8 cellular contexts compared by ENCODE assay signal in genomic region chr16:2520784-2521577, GRCh38. TPM values are rescaled to one million over a fixed set of nuclear protein-coding genes. Genes with fewer than 3 reads are reported as not detected.
DNase-seq lines count a peak whose midpoint lies in the region; ATAC-seq and TF ChIP-seq lines count a peak whose summit lies in the region.

No MANE protein-coding gene starts in this region.

- H3K4me1 Mint-ChIP-seq in CD4-positive, alpha-beta memory T cell = peaks cover 35 to 61% (median 49%) of the 10 kb centered on the region in 4 donors
- H3K4me1 Mint-ChIP-seq in type B pancreatic cell (ENCODE audit: unreplicated experiment) = peaks cover 27% of the 10 kb centered on the region

- H3K36me3 Mint-ChIP-seq in CD4-positive, alpha-beta memory T cell = peaks cover 16 to 47% of the 10 kb centered on the region in 2 donors
- H3K36me3 Mint-ChIP-seq in type B pancreatic cell = peaks cover 8% of the 10 kb centered on the region

- CTCF ChIA-PET in CD4-positive, alpha-beta memory T cell (lab: Charles Lee; ENCODE audit: partially characterized antibody) = interaction anchor here (0.7 kb wide), 1 partner anchor 10 kb away, joined by 4 read pairs; the partner anchor contains the start of gene CEMP1

- H3K9me3 Mint-ChIP-seq in CD4-positive, alpha-beta memory T cell = peaks cover 0 to 8% (median 0%) of the 10 kb centered on the region in 8 donors
- H3K9me3 Mint-ChIP-seq in type B pancreatic cell = no peaks in the 10 kb centered on the region

- POLR2A ChIA-PET in CD4-positive, alpha-beta memory T cell (lab: Charles Lee; ENCODE audit: partially characterized antibody) = interaction anchor here (0.7 to 7.0 kb wide), 11 partner anchors 8 to 1212 kb away, joined by 3 to 170 read pairs (median 5); partner anchors contain the start of genes CEMP1, ELOB, PDPK1 and RPS2

- H3K27me3 ChIP-seq in CD4-positive, alpha-beta memory T cell (ENCODE audit: insufficient read depth, low read length) = no peaks in the 10 kb centered on the region
- H3K27me3 ChIP-seq in effector memory CD4-positive, alpha-beta T cell (replicated peaks; ENCODE audit: control insufficient read depth, insufficient read depth, low read length, poor library complexity, severe bottlenecking) = no peaks in the 10 kb centered on the region

- H3K27me3 Mint-ChIP-seq in CD4-positive, alpha-beta memory T cell = peaks cover 0 to 1% of the 10 kb centered on the region in 2 donors
- no peaks in the 10 kb centered on the region for H3K27me3 Mint-ChIP-seq in type B pancreatic cell

- peak overlapping the region; percentile 36 to 60 for H3K4me3 ChIP-seq in CD4-positive, alpha-beta memory T cell (ENCODE audit: low read length in 2 of 2)
- peak overlapping the region; percentile 60 for H3K4me3 ChIP-seq in effector memory CD4-positive, alpha-beta T cell (ENCODE audit: insufficient read depth, low read depth, low read length, poor library complexity, severe bottlenecking)
- H3K4me3 ChIP-seq in mucosa of descending colon = peak overlapping the region; percentile 36

- TF ChIP-seq CTCF in mucosa of descending colon (IDR thresholded peaks at IDR 0.05) = no peak
- peak; percentile 16 for TF ChIP-seq CTCF in type B pancreatic cell (conservative IDR thresholded peaks at IDR 0.05)

- H3K4me1 ChIP-seq in CD4-positive, alpha-beta memory T cell (ENCODE audit: insufficient read depth, low read length) = peaks cover 50% of the 10 kb centered on the region
- peaks cover 43% of the 10 kb centered on the region for H3K4me1 ChIP-seq in effector memory CD4-positive, alpha-beta T cell (ENCODE audit: control insufficient read depth, insufficient read depth, low read length, poor library complexity, severe bottlenecking)
- peaks cover 56% of the 10 kb centered on the region for H3K4me1 ChIP-seq in mucosa of descending colon (ENCODE audit: low read depth)

- H3K4me3 Mint-ChIP-seq in CD4-positive, alpha-beta memory T cell = peak overlapping the region; percentile 87 to 95 (median 93)
- H3K4me3 Mint-ChIP-seq in type B pancreatic cell = peak overlapping the region; percentile 97

- no peaks in the 10 kb centered on the region for H3K9me3 ChIP-seq in CD4-positive, alpha-beta memory T cell (ENCODE audit: control insufficient read depth in 1 of 2, low read length in 2 of 2)
- no peaks in the 10 kb centered on the region for H3K9me3 ChIP-seq in effector memory CD4-positive, alpha-beta T cell (ENCODE audit: control insufficient read depth, low read length)
- no peaks in the 10 kb centered on the region for H3K9me3 ChIP-seq in mucosa of descending colon

- ATAC-seq in HG03135 (IDR thresholded peaks at IDR 0.05; ENCODE audit: unreplicated experiment) = peak; percentile 37
- ATAC-seq in activated CD4-positive, CD25-positive, alpha-beta regulatory T cell treated with anti-CD3 and anti-CD28 coated beads, Interleukin-2, amount 50 U/mL, for 24 hours = peak; percentile 53 to 54
- ATAC-seq in mucosa of descending colon = peak; percentile 44
- no peak for ATAC-seq in GM19023 (IDR thresholded peaks at IDR 0.05; ENCODE audit: unreplicated experiment)

- DNase-seq in CD4-positive, alpha-beta memory T cell = peak; percentile 84 to 92 (median 88)
- DNase-seq in effector memory CD4-positive, alpha-beta T cell = peak; percentile 68 to 75 (median 72)
- DNase-seq in mucosa of descending colon (peak in 2 of 3 donors; percentile 63 to 86), type B pancreatic cell (ENCODE audit: extremely low spot score, unreplicated experiment) (peak; percentile 71), COLO829 (ENCODE audit: low spot score) (no peak)

- peak overlapping the region; percentile 91 to 99 (median 97) for H3K27ac Mint-ChIP-seq in CD4-positive, alpha-beta memory T cell
- peak overlapping the region; percentile 99 for H3K27ac Mint-ChIP-seq in type B pancreatic cell

- H3K27ac ChIP-seq in CD4-positive, alpha-beta memory T cell (ENCODE audit: low read depth, low read length) = peak overlapping the region; percentile 84
- peak overlapping the region; percentile 65 for H3K27ac ChIP-seq in effector memory CD4-positive, alpha-beta T cell (ENCODE audit: insufficient read depth, low read length, poor library complexity, severe bottlenecking)

- intact Hi-C loops in CD4-positive, alpha-beta memory T cell (cut with micrococcal nuclease) = loop anchor here (1.0 kb wide), 1 partner anchor 11 kb away; no protein-coding TSS in a partner anchor
- intact Hi-C loops in mucosa of descending colon (cut with DNase I, micrococcal nuclease) = no loop called here

- peaks cover 6% of the 10 kb centered on the region for H3K36me3 ChIP-seq in CD4-positive, alpha-beta memory T cell (ENCODE audit: insufficient read depth, low read length)
- H3K36me3 ChIP-seq in effector memory CD4-positive, alpha-beta T cell (ENCODE audit: control insufficient read depth, insufficient read depth, low read length) = peaks cover 29% of the 10 kb centered on the region
- no peaks in the 10 kb centered on the region for H3K36me3 ChIP-seq in mucosa of descending colon (ENCODE audit: low read depth)

RNA-seq across cellular contexts. Expression of gene AMDHD2, which starts 0.8 kb away (rescaled TPM):
- total RNA-seq in CD4-positive, alpha-beta memory T cell = 100 to 1,000 TPM; 114 to 121 TPM
- polyA plus RNA-seq in CD4-positive, alpha-beta memory T cell = 10 to 100 TPM; 17.0 to 22.3 TPM
- total RNA-seq in mucosa of descending colon (10 to 100 TPM; 33.6 to 51.2 (median 38.4) TPM), type B pancreatic cell (ENCODE audit: low replicate concordance) (46.1 and 61.8 TPM in 2 replicates)

RNA-seq across cellular contexts. Expression of gene ATP6V0C, which starts 7.2 kb away (rescaled TPM):
- total RNA-seq in CD4-positive, alpha-beta memory T cell = 100 to 1,000 TPM; 125 to 129 TPM
- 10 to 100 TPM; 57.5 to 81.6 TPM for polyA plus RNA-seq in CD4-positive, alpha-beta memory T cell
- total RNA-seq in mucosa of descending colon (100 to 1,000 TPM; 171 to 261 (median 201) TPM), type B pancreatic cell (ENCODE audit: low replicate concordance) (155 and 223 TPM in 2 replicates)

RNA-seq across cellular contexts. Expression of gene CEMP1, which starts 10.2 kb away (rescaled TPM):
- total RNA-seq in CD4-positive, alpha-beta memory T cell = 1 to 10 TPM; 1.7 to 3.0 TPM
- polyA plus RNA-seq in CD4-positive, alpha-beta memory T cell = 1 to 10 TPM; 1.9 to 5.0 TPM
- 1 to 10 TPM in 1 of 3 donors, under 1 TPM in 1, not detected in 1; 0.89 to 1.2 TPM for total RNA-seq in mucosa of descending colon
- 0.22 and 0.74 TPM in 2 replicates for total RNA-seq in type B pancreatic cell (ENCODE audit: low replicate concordance)

RNA-seq across cellular contexts. Expression of gene PDPK1, which starts 16.8 kb away (rescaled TPM):
- 10 to 100 TPM; 61.2 to 71.3 TPM for total RNA-seq in CD4-positive, alpha-beta memory T cell
- polyA plus RNA-seq in CD4-positive, alpha-beta memory T cell = 10 to 100 TPM; 26.4 to 42.1 TPM
- total RNA-seq in mucosa of descending colon (10 to 100 TPM; 73.3 to 79.6 (median 79.3) TPM), type B pancreatic cell (ENCODE audit: low replicate concordance) (40.8 and 57.1 TPM in 2 replicates)

RNA-seq across cellular contexts. Expression of gene TBC1D24, which starts 46.1 kb away (rescaled TPM):
- 10 to 100 TPM in 1 of 2 experiments, 1 to 10 TPM in 1; 9.6 to 13.7 TPM for total RNA-seq in CD4-positive, alpha-beta memory T cell
- polyA plus RNA-seq in CD4-positive, alpha-beta memory T cell = 1 to 10 TPM; 1.3 to 1.8 TPM
- total RNA-seq in mucosa of descending colon (10 to 100 TPM in 1 of 3 donors, 1 to 10 TPM in 2; 6.9 to 14.3 (median 8.5) TPM), type B pancreatic cell (ENCODE audit: low replicate concordance) (15.6 and 22.1 TPM in 2 replicates)
